1 cellular context compared by ENCODE assay signal in the genomic region with DNA sequence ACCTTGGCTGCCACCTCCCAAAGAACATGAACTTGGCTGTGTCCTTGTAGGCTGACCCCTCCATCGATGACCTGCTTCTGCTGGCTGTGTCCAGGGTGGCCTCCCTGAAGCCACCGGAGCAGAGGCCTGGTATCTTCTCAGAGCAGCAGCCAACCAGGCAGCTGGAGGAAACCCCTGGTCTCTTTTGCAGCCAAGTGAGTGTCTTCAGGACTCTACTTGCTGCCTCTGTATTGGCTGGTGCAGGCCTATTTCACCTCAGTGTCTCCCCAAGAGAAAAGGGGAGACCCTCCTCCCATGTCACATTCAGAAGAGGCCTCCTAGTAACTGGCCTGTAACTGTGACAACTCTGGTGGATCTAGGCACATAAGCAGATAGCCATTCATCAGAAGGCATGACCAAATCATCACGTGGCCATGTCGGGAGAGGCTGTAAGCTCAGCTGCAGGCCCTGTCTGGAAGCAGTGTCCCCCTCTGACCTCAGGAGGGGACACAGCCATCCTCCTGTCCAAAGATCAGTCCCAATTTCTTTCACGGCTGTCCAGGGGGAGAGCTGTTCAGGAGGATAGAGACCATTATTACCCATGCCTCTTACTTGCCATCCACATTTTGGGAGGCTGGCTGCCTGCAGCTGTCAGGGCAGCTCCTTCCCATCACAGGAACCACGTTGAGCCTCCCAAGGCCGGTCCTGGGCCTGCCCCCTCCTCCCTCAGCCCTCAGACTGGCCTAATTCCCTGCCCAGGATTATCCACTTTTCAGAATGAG.
TF ChIP-seq lines count a peak whose summit lies in the region.

No MANE protein-coding gene starts in this region.

TF ChIP-seq in HepG2, 621 proteins besides CTCF, POLR2A, EP300 and RAD21 (continued from another document and continues in another):
- TF ChIP-seq, protein P1, sequence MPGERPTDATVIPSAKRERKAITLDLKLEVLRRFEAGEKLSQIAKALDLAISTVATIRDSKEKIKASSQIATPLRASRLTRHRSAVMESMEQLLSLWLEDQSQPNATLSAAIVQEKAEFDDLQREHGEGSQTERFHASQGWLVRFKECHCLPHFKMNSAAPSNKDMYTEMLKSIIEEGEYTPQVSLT (CRISPR knock-in tag; IDR thresholded peaks at IDR 0.05; ENCODE audit: borderline replicate concordance, low read depth) = no peak
- TF ChIP-seq, protein P2, sequence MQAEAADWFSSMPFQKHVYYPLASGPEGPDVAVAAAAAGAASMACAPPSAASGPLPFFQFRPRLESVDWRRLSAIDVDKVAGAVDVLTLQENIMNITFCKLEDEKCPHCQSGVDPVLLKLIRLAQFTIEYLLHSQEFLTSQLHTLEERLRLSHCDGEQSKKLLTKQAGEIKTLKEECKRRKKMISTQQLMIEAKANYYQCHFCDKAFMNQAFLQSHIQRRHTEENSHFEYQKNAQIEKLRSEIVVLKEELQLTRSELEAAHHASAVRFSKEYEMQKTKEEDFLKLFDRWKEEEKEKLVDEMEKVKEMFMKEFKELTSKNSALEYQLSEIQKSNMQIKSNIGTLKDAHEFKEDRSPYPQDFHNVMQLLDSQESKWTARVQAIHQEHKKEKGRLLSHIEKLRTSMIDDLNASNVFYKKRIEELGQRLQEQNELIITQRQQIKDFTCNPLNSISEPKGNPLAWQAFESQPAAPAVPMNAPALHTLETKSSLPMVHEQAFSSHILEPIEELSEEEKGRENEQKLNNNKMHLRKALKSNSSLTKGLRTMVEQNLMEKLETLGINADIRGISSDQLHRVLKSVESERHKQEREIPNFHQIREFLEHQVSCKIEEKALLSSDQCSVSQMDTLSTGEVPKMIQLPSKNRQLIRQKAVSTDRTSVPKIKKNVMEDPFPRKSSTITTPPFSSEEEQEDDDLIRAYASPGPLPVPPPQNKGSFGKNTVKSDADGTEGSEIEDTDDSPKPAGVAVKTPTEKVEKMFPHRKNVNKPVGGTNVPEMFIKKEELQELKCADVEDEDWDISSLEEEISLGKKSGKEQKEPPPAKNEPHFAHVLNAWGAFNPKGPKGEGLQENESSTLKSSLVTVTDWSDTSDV (CRISPR knock-in tag; IDR thresholded peaks at IDR 0.05) = no peak
- TF ChIP-seq ATM (IDR thresholded peaks at IDR 0.05; ENCODE audit: borderline replicate concordance) = no peak
- peak; percentile 51; the same call in 1 of the 2 replicates for TF ChIP-seq ZNF761 (CRISPR knock-in tag; conservative IDR thresholded peaks at IDR 0.05)
- TF ChIP-seq, protein P3, sequence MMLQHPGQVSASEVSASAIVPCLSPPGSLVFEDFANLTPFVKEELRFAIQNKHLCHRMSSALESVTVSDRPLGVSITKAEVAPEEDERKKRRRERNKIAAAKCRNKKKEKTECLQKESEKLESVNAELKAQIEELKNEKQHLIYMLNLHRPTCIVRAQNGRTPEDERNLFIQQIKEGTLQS (CRISPR knock-in tag; IDR thresholded peaks at IDR 0.05) = no peak; the same call in 1 of the 2 replicates
- 0 out of 2 replicates have a peak, but pooled peaks have one; percentile 4 for TF ChIP-seq ZNF121 (CRISPR knock-in tag; IDR thresholded peaks at IDR 0.05)
- TF ChIP-seq XRCC5 (optimal IDR thresholded peaks at IDR 0.05; ENCODE audit: low read length) = peak; percentile 59
- TF ChIP-seq MATR3 (CRISPR knock-in tag; IDR thresholded peaks at IDR 0.05) = no peak
- TF ChIP-seq, protein P4, sequence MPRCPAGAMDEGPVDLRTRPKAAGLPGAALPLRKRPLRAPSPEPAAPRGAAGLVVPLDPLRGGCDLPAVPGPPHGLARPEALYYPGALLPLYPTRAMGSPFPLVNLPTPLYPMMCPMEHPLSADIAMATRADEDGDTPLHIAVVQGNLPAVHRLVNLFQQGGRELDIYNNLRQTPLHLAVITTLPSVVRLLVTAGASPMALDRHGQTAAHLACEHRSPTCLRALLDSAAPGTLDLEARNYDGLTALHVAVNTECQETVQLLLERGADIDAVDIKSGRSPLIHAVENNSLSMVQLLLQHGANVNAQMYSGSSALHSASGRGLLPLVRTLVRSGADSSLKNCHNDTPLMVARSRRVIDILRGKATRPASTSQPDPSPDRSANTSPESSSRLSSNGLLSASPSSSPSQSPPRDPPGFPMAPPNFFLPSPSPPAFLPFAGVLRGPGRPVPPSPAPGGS (CRISPR knock-in tag; IDR thresholded peaks at IDR 0.05) = peak; percentile 66
- no peak for TF ChIP-seq KAT7 (CRISPR knock-in tag; IDR thresholded peaks at IDR 0.05; ENCODE audit: borderline replicate concordance)
- TF ChIP-seq SALL1 (CRISPR knock-in tag; IDR thresholded peaks at IDR 0.05) = peak; percentile 94; the same call in 1 of the 2 replicates
- peak; percentile 63; the same call in 1 of the 2 replicates for TF ChIP-seq ZNF572 (CRISPR knock-in tag; IDR thresholded peaks at IDR 0.05)
- no peak for TF ChIP-seq ZBTB8A (CRISPR knock-in tag; IDR thresholded peaks at IDR 0.05; ENCODE audit: borderline replicate concordance, low read depth)
- peak; percentile 85; the same call in 1 of the 2 replicates for TF ChIP-seq ZNF747 (CRISPR knock-in tag; IDR thresholded peaks at IDR 0.05; ENCODE audit: borderline replicate concordance)
- no peak for TF ChIP-seq SP2 (CRISPR knock-in tag; IDR thresholded peaks at IDR 0.05)
- 0 out of 2 replicates have a peak, but pooled peaks have one; percentile 20 for TF ChIP-seq ZSCAN29 (CRISPR knock-in tag; conservative IDR thresholded peaks at IDR 0.05)
- TF ChIP-seq, protein P5, sequence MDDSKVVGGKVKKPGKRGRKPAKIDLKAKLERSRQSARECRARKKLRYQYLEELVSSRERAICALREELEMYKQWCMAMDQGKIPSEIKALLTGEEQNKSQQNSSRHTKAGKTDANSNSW (CRISPR knock-in tag; IDR thresholded peaks at IDR 0.05; ENCODE audit: borderline replicate concordance) = no peak
- peak; percentile 85; the same call in 1 of the 2 replicates for TF ChIP-seq GTF2F1 (IDR thresholded peaks at IDR 0.05; ENCODE audit: low read length)
- peak; percentile 31; the same call in 1 of the 2 replicates for TF ChIP-seq KDM2A (CRISPR knock-in tag; IDR thresholded peaks at IDR 0.05; ENCODE audit: borderline replicate concordance, low read depth)
- TF ChIP-seq CC2D1A (CRISPR knock-in tag; IDR thresholded peaks at IDR 0.05) = no peak
- peak; percentile 74; the same call in 1 of the 2 replicates for TF ChIP-seq YEATS4 (CRISPR knock-in tag; IDR thresholded peaks at IDR 0.05; ENCODE audit: borderline replicate concordance)
- peak; percentile 77; the same call in 1 of the 2 replicates for TF ChIP-seq HNF4G (IDR thresholded peaks at IDR 0.05; ENCODE audit: borderline replicate concordance, low read depth, low read length)
- TF ChIP-seq HNF4G (CRISPR knock-in tag; IDR thresholded peaks at IDR 0.05; ENCODE audit: borderline replicate concordance, low read depth) = peak; percentile 41; the same call in 1 of the 2 replicates
- TF ChIP-seq, protein P6, sequence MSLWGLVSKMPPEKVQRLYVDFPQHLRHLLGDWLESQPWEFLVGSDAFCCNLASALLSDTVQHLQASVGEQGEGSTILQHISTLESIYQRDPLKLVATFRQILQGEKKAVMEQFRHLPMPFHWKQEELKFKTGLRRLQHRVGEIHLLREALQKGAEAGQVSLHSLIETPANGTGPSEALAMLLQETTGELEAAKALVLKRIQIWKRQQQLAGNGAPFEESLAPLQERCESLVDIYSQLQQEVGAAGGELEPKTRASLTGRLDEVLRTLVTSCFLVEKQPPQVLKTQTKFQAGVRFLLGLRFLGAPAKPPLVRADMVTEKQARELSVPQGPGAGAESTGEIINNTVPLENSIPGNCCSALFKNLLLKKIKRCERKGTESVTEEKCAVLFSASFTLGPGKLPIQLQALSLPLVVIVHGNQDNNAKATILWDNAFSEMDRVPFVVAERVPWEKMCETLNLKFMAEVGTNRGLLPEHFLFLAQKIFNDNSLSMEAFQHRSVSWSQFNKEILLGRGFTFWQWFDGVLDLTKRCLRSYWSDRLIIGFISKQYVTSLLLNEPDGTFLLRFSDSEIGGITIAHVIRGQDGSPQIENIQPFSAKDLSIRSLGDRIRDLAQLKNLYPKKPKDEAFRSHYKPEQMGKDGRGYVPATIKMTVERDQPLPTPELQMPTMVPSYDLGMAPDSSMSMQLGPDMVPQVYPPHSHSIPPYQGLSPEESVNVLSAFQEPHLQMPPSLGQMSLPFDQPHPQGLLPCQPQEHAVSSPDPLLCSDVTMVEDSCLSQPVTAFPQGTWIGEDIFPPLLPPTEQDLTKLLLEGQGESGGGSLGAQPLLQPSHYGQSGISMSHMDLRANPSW (CRISPR knock-in tag; IDR thresholded peaks at IDR 0.05; ENCODE audit: borderline replicate concordance) = no peak
- peak; percentile 77; the same call in 1 of the 2 replicates for TF ChIP-seq ZNF331 (CRISPR knock-in tag; IDR thresholded peaks at IDR 0.05)
- TF ChIP-seq ZNF160 (CRISPR knock-in tag; IDR thresholded peaks at IDR 0.05) = 0 out of 2 replicates have a peak, but pooled peaks have one; percentile 47
- no peak for TF ChIP-seq SMAD9 (CRISPR knock-in tag; IDR thresholded peaks at IDR 0.05)
- TF ChIP-seq PHF5A (CRISPR knock-in tag; IDR thresholded peaks at IDR 0.05; ENCODE audit: low read depth, unreplicated experiment) = peak; percentile 41
- no peak for TF ChIP-seq ZNF251 (CRISPR knock-in tag; IDR thresholded peaks at IDR 0.05)
- TF ChIP-seq ZNF329 (CRISPR knock-in tag; IDR thresholded peaks at IDR 0.05; ENCODE audit: low read depth) = no peak
- peak; percentile 32; the same call in 1 of the 2 replicates for TF ChIP-seq GABPB1 (CRISPR knock-in tag; IDR thresholded peaks at IDR 0.05)
- TF ChIP-seq, protein P7, sequence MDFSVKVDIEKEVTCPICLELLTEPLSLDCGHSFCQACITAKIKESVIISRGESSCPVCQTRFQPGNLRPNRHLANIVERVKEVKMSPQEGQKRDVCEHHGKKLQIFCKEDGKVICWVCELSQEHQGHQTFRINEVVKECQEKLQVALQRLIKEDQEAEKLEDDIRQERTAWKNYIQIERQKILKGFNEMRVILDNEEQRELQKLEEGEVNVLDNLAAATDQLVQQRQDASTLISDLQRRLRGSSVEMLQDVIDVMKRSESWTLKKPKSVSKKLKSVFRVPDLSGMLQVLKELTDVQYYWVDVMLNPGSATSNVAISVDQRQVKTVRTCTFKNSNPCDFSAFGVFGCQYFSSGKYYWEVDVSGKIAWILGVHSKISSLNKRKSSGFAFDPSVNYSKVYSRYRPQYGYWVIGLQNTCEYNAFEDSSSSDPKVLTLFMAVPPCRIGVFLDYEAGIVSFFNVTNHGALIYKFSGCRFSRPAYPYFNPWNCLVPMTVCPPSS (IDR thresholded peaks at IDR 0.05) = no peak
- TF ChIP-seq MIER3 (CRISPR knock-in tag; IDR thresholded peaks at IDR 0.05; ENCODE audit: borderline replicate concordance) = 0 out of 2 replicates have a peak, but pooled peaks have one; percentile 34
- no peak for TF ChIP-seq ZNF468 (CRISPR knock-in tag; IDR thresholded peaks at IDR 0.05)
- TF ChIP-seq RXRB (CRISPR knock-in tag; IDR thresholded peaks at IDR 0.05; ENCODE audit: borderline replicate concordance) = peak; percentile 98
- TF ChIP-seq, protein P8, sequence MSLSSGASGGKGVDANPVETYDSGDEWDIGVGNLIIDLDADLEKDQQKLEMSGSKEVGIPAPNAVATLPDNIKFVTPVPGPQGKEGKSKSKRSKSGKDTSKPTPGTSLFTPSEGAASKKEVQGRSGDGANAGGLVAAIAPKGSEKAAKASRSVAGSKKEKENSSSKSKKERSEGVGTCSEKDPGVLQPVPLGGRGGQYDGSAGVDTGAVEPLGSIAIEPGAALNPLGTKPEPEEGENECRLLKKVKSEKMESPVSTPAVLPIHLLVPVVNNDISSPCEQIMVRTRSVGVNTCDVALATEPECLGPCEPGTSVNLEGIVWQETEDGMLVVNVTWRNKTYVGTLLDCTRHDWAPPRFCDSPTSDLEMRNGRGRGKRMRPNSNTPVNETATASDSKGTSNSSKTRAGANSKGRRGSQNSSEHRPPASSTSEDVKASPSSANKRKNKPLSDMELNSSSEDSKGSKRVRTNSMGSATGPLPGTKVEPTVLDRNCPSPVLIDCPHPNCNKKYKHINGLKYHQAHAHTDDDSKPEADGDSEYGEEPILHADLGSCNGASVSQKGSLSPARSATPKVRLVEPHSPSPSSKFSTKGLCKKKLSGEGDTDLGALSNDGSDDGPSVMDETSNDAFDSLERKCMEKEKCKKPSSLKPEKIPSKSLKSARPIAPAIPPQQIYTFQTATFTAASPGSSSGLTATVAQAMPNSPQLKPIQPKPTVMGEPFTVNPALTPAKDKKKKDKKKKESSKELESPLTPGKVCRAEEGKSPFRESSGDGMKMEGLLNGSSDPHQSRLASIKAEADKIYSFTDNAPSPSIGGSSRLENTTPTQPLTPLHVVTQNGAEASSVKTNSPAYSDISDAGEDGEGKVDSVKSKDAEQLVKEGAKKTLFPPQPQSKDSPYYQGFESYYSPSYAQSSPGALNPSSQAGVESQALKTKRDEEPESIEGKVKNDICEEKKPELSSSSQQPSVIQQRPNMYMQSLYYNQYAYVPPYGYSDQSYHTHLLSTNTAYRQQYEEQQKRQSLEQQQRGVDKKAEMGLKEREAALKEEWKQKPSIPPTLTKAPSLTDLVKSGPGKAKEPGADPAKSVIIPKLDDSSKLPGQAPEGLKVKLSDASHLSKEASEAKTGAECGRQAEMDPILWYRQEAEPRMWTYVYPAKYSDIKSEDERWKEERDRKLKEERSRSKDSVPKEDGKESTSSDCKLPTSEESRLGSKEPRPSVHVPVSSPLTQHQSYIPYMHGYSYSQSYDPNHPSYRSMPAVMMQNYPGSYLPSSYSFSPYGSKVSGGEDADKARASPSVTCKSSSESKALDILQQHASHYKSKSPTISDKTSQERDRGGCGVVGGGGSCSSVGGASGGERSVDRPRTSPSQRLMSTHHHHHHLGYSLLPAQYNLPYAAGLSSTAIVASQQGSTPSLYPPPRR (CRISPR knock-in tag; IDR thresholded peaks at IDR 0.05; ENCODE audit: borderline replicate concordance) = peak; percentile 41; the same call in 1 of the 2 replicates
- TF ChIP-seq ZFP1 (CRISPR knock-in tag; IDR thresholded peaks at IDR 0.05) = peak; percentile 52; the same call in 1 of the 2 replicates
- TF ChIP-seq, protein P9, sequence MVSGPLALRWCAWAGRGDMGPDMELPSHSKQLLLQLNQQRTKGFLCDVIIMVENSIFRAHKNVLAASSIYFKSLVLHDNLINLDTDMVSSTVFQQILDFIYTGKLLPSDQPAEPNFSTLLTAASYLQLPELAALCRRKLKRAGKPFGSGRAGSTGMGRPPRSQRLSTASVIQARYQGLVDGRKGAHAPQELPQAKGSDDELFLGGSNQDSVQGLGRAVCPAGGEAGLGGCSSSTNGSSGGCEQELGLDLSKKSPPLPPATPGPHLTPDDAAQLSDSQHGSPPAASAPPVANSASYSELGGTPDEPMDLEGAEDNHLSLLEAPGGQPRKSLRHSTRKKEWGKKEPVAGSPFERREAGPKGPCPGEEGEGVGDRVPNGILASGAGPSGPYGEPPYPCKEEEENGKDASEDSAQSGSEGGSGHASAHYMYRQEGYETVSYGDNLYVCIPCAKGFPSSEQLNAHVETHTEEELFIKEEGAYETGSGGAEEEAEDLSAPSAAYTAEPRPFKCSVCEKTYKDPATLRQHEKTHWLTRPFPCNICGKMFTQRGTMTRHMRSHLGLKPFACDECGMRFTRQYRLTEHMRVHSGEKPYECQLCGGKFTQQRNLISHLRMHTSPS (CRISPR knock-in tag; IDR thresholded peaks at IDR 0.05; ENCODE audit: low read depth) = peak; percentile 81; the same call in 1 of the 2 replicates
- TF ChIP-seq, protein P10, sequence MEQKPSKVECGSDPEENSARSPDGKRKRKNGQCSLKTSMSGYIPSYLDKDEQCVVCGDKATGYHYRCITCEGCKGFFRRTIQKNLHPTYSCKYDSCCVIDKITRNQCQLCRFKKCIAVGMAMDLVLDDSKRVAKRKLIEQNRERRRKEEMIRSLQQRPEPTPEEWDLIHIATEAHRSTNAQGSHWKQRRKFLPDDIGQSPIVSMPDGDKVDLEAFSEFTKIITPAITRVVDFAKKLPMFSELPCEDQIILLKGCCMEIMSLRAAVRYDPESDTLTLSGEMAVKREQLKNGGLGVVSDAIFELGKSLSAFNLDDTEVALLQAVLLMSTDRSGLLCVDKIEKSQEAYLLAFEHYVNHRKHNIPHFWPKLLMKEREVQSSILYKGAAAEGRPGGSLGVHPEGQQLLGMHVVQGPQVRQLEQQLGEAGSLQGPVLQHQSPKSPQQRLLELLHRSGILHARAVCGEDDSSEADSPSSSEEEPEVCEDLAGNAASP (CRISPR knock-in tag; IDR thresholded peaks at IDR 0.05; ENCODE audit: borderline replicate concordance) = peak; percentile 98
